ENCODE assay signal across 18 cellular contexts in the genomic region with DNA sequence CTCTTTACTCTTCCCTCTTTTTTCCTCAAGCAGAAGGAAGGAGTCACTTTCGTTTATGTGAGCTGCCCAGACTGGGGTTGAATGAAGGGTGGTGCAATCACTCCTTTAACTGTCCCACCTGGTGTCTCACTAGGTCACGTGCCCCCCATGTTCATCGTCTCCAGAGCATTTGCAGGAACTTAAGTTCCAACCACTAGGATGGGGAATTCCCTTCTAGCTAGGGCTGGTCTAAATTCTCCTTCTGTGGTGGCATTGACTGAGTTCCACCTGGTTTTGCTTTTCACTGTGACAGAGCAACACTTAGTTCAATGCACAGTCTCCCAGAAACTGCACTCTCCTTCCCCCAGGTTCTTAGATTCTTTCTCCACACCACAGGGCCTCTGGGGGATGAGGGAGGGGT. TPM values are rescaled to one million over a fixed set of nuclear protein-coding genes. Genes with fewer than 3 reads are reported as not detected.
A peak's percentile ranks its signal among the peaks of the same experiment; 100 is the strongest.
DNase-seq lines count a peak whose midpoint lies in the region; ATAC-seq lines count a peak whose summit lies in the region.
"Had no signal": no experiment of that assay in that cellular context is flagged by ENCODE, and none has a peak within 500 bp of the region (broad histone marks: within the 10 kb centered on the region; RNA-seq: fewer than 3 reads in every experiment).

No MANE protein-coding gene starts in this region.

- CTCF ChIA-PET in activated CD4-positive, alpha-beta T cell treated with anti-CD3 and anti-CD28 coated beads, Interleukin-2, amount 10 ng/mL, durations not matched to agents 7 days and 5 days (lab: Charles Lee), result interaction anchor here (0.9 kb wide), 1 partner anchor 47 kb away, joined by 4 read pairs; no protein-coding TSS in a partner anchor

- peak overlapping the region; percentile 41 for H3K27ac Mint-ChIP-seq in activated CD4-positive, alpha-beta T cell treated with anti-CD3 and anti-CD28 coated beads, Interleukin-2, amount 10 ng/mL, durations not matched to agents 7 days and 5 days
- H3K27ac Mint-ChIP-seq: effector memory CD8-positive, alpha-beta T cell had no signal

- H3K9me3 Mint-ChIP-seq in activated CD4-positive, alpha-beta T cell treated with anti-CD3 and anti-CD28 coated beads, Interleukin-2, amount 10 ng/mL, durations not matched to agents 7 days and 5 days, result no peaks in the 10 kb centered on the region
- H3K9me3 Mint-ChIP-seq: central memory CD8-positive, alpha-beta T cell; effector memory CD8-positive, alpha-beta T cell had no signal

- POLR2A ChIA-PET in activated CD4-positive, alpha-beta T cell treated with anti-CD3 and anti-CD28 coated beads, Interleukin-2, amount 10 ng/mL, durations not matched to agents 7 days and 5 days (lab: Charles Lee), result no interaction called here

- H3K4me1 Mint-ChIP-seq in activated CD4-positive, alpha-beta T cell treated with anti-CD3 and anti-CD28 coated beads, Interleukin-2, amount 10 ng/mL, durations not matched to agents 7 days and 5 days, result peaks cover 9% of the 10 kb centered on the region

- no peaks in the 10 kb centered on the region for H3K27me3 Mint-ChIP-seq in activated CD4-positive, alpha-beta T cell treated with anti-CD3 and anti-CD28 coated beads, Interleukin-2, amount 10 ng/mL, durations not matched to agents 7 days and 5 days
- H3K27me3 Mint-ChIP-seq: central memory CD8-positive, alpha-beta T cell; effector memory CD8-positive, alpha-beta T cell had no signal

- peak; percentile 61 for ATAC-seq in GM21717 (IDR thresholded peaks at IDR 0.05; ENCODE audit: unreplicated experiment)
- ATAC-seq in HG03159 (IDR thresholded peaks at IDR 0.05; ENCODE audit: unreplicated experiment), result peak; percentile 54
- ATAC-seq in stimulated activated naive CD8-positive, alpha-beta T cell treated with anti-CD3 and anti-CD28 coated beads, Interleukin-15, Interleukin-2, amounts not matched to agents 100 U/mL and 50 U/mL, for 24 hours, result peak; percentile 36
- ATAC-seq: effector memory CD8-positive, alpha-beta T cell; left colon had no signal

- H3K4me3 Mint-ChIP-seq in activated CD4-positive, alpha-beta T cell treated with anti-CD3 and anti-CD28 coated beads, Interleukin-2, amount 10 ng/mL, durations not matched to agents 7 days and 5 days, result no peak overlapping the region
- H3K4me3 Mint-ChIP-seq: CD14-positive monocyte; central memory CD8-positive, alpha-beta T cell; effector memory CD8-positive, alpha-beta T cell had no signal

- no peak for DNase-seq in activated CD4-positive, alpha-beta T cell treated with anti-CD3 and anti-CD28 coated beads, Interleukin-2, amount 10 ng/mL, durations not matched to agents 7 days and 5 days
- DNase-seq in activated CD4-positive, alpha-beta T cell treated with anti-CD3 and anti-CD28 coated beads for 4 hours, result no peak
- no peak for DNase-seq in stimulated activated naive CD8-positive, alpha-beta T cell treated with anti-CD3 and anti-CD28 coated beads, Interleukin-15, Interleukin-2, amounts not matched to agents 100 U/mL and 50 U/mL, for 24 hours
- DNase-seq in occipital lobe (lab: John Stamatoyannopoulos, UW), result no peak
- no peak for DNase-seq in medulla oblongata (ENCODE audit: extremely low spot score)
- DNase-seq in T-helper 1 cell, result no peak
- DNase-seq: activated CD4-positive, alpha-beta T cell treated with anti-CD3 and anti-CD28 coated beads, Interleukin-2, amount 50 U/mL, for 1 hour; activated T-cell treated with anti-CD3 and anti-CD28 coated beads, Interleukin-2, amount 50 U/mL, for 1 hour; DMS53; effector memory CD8-positive, alpha-beta T cell; left colon; NCI-H146; NCI-H446 treated with DMSO at 0.1 percent for 48 hours; transverse colon had no signal

- H3K36me3 Mint-ChIP-seq in activated CD4-positive, alpha-beta T cell treated with anti-CD3 and anti-CD28 coated beads, Interleukin-2, amount 10 ng/mL, durations not matched to agents 7 days and 5 days (ENCODE audit: low read depth), result peaks cover 23% of the 10 kb centered on the region

RNA-seq across cellular contexts. Expression of gene FANCM, which starts 9.5 kb away (rescaled TPM):
- total RNA-seq in activated CD4-positive, alpha-beta T cell treated with anti-CD3 and anti-CD28 coated beads, Interleukin-2, amount 10 ng/mL, durations not matched to agents 7 days and 5 days, result 10 to 100 TPM; 15.6 to 16.5 TPM
- total RNA-seq in occipital lobe, result 12.5 TPM

RNA-seq across cellular contexts. Expression of gene FKBP3, which starts 10.9 kb away (rescaled TPM):
- 10 to 100 TPM; 64.4 to 69.6 TPM for total RNA-seq in activated CD4-positive, alpha-beta T cell treated with anti-CD3 and anti-CD28 coated beads, Interleukin-2, amount 10 ng/mL, durations not matched to agents 7 days and 5 days
- total RNA-seq in occipital lobe, result 97.9 TPM
